Comparison of ENCODE assay signal across 9 cellular contexts in genomic region chr1:41109316-41110263, GRCh38.
DNase-seq lines count a peak whose midpoint lies in the region; ATAC-seq, FAIRE-seq and TF ChIP-seq lines count a peak whose summit lies in the region.
"Had no signal": no experiment of that assay in that cellular context is flagged by ENCODE, and none has a peak within 500 bp of the region (broad histone marks: within the 10 kb centered on the region; RNA-seq: fewer than 3 reads in every experiment).

No MANE protein-coding gene starts in this region.

- in situ Hi-C loops in astrocyte of the spinal cord (cut with HindIII; ENCODE audit: low sequenced_read_pairs) (no loop called here), GM13976 (cut with MboI; ENCODE audit: low sequenced_read_pairs, unreplicated experiment) (no loop called here)

- peaks cover 32% of the 10 kb centered on the region for H3K4me1 ChIP-seq in keratinocyte (ENCODE audit: control insufficient read depth, extremely low read depth, insufficient read depth, low read length)

- peak overlapping the region; percentile 68 for H3K4me2 ChIP-seq in keratinocyte (ENCODE audit: control insufficient read depth, extremely low read depth, insufficient read depth, low read depth, low read length)
- H3K4me2 ChIP-seq: BLaER1 had no signal

- TF ChIP-seq CTCF in astrocyte of the spinal cord (IDR thresholded peaks at IDR 0.05; ENCODE audit: low read depth, low read length), result no peak
- no peak for TF ChIP-seq CTCF in keratinocyte (optimal IDR thresholded peaks at IDR 0.05 in 1 of 3, IDR thresholded peaks at IDR 0.05 in 1 of 3, conservative IDR thresholded peaks at IDR 0.05 in 1 of 3; ENCODE audit: extremely low read depth in 1 of 3, insufficient read depth in 2 of 3, low read length in 3 of 3)
- TF ChIP-seq CTCF in GM13976 (IDR thresholded peaks at IDR 0.05; ENCODE audit: borderline replicate concordance, control extremely low read depth, extremely low read depth, insufficient read depth, missing control alignments), result no peak

- H4K20me1 ChIP-seq in keratinocyte (ENCODE audit: control insufficient read depth, extremely low read depth, insufficient read depth, low read length), result no peaks in the 10 kb centered on the region
- H4K20me1 ChIP-seq: BLaER1 had no signal

- H3K4me3 ChIP-seq in astrocyte of the spinal cord (ENCODE audit: low read depth, low read length) (no peak overlapping the region), keratinocyte (ENCODE audit: control insufficient read depth in 2 of 3, extremely low read depth in 1 of 3, insufficient read depth in 2 of 3, low read depth in 1 of 3, low read length in 3 of 3) (peak overlapping the region in 2 of 3 experiments; percentile 34 to 41)
- H3K4me3 ChIP-seq: BLaER1 had no signal

- H3K79me2 ChIP-seq in keratinocyte (ENCODE audit: control insufficient read depth, insufficient read depth, low read length), result no peaks in the 10 kb centered on the region

- H3K36me3 ChIP-seq in keratinocyte (ENCODE audit: control insufficient read depth in 2 of 2, extremely low read depth in 1 of 2, insufficient read depth in 2 of 2, low read length in 2 of 2), result peaks cover 0 to 2% of the 10 kb centered on the region in 2 experiments

- peak overlapping the region; percentile 35 for H3K9ac ChIP-seq in keratinocyte (ENCODE audit: control insufficient read depth, extremely low read depth, insufficient read depth, low read length)
- H3K9ac ChIP-seq: BLaER1 had no signal

- no peaks in the 10 kb centered on the region for H3K9me3 ChIP-seq in keratinocyte (ENCODE audit: control insufficient read depth, low read depth, low read length)
- H3K9me3 ChIP-seq: BLaER1 had no signal

- no peak for ATAC-seq in HG03095 (IDR thresholded peaks at IDR 0.05; ENCODE audit: unreplicated experiment)

- H3K27ac ChIP-seq in keratinocyte (ENCODE audit: control insufficient read depth, insufficient read depth, low read length), result peak overlapping the region; percentile 74
- H3K27ac ChIP-seq: BLaER1 had no signal

- DNase-seq in DMS53 (lab: John Stamatoyannopoulos, UW) (peak; percentile 10), DMS53 treated with DMSO at 0.1 percent for 48 hours (lab: John Stamatoyannopoulos, UW; ENCODE audit: unreplicated experiment) (no peak), astrocyte of the spinal cord (ENCODE audit: low read depth, low spot score) (peak; percentile 95), keratinocyte (ENCODE audit: low read depth, low spot score) (peak; percentile 59), stromal cell of bone marrow (ENCODE audit: low read depth) (peak; percentile 87), GM13976 (ENCODE audit: low spot score) (no peak)
- no peak for DNase-seq in activated CD4-positive, alpha-beta T cell treated with anti-CD3 and anti-CD28 coated beads for 4 hours

- no peaks in the 10 kb centered on the region for H3K27me3 ChIP-seq in keratinocyte (ENCODE audit: control insufficient read depth, extremely low read depth, insufficient read depth, low read length)
- H3K27me3 ChIP-seq: BLaER1 had no signal

- dilution Hi-C loops in keratinocyte (cut with MboI; ENCODE audit: extremely low pct_ligation_motif_present, low sequenced_read_pairs), result no loop called here

- peak; percentile 95 for FAIRE-seq in keratinocyte (lab: Jason Lieb, UNC)

- H2AFZ ChIP-seq in keratinocyte (ENCODE audit: control insufficient read depth, low read length), result peak overlapping the region; percentile 18

- no peaks in the 10 kb centered on the region for H3K9me1 ChIP-seq in keratinocyte (ENCODE audit: control insufficient read depth, extremely low read depth, insufficient read depth, low read length)

Comparison
In these comparisons a context has a peak if more than half of its experiments do, and no peak if none do; other contexts are left out.
1. DNase-seq: peak in DMS53 (single experiment), astrocyte of the spinal cord (single experiment), keratinocyte (single experiment) and stromal cell of bone marrow (single experiment); none in DMS53 treated with DMSO at 0.1 percent for 48 hours (single experiment), activated CD4-positive, alpha-beta T cell treated with anti-CD3 and anti-CD28 coated beads for 4 hours (0 of 2) and GM13976 (single experiment).